In the genomic region with DNA sequence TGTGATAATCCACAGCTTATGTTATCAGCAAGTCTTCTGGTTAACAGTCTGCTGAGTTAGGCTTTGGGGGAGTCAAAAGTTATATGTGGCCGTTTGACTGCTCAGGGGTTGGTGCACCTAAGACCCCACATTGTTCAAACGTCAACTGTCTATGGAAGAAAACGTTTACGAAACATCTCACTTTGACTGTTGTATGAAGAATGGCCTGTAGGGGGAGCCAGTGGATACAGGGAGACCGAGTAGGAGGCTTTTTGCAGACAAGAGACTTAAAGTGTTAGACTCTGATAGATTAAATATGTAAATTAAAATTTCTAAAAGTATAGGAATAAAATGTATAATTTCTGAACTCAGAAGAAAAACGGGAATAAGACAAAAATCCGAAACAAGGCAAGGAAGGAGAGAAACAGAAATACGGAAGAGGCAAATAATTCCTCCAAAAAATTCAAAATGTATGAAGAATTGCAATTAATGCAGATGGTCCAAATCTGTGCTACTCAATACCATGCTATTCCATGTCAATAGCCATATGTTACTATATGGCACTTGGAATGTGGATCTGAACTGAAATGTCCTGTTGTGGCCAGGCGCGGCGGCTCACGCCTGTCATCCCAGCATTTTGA, we compare ENCODE assay signal across 8 cellular contexts. TPM values are rescaled to one million over a fixed set of nuclear protein-coding genes. Genes with fewer than 3 reads are reported as not detected.
DNase-seq lines count a peak whose midpoint lies in the region; ATAC-seq and TF ChIP-seq lines count a peak whose summit lies in the region.

No MANE protein-coding gene starts in this region.

- TF ChIP-seq POLR2A in gastroesophageal sphincter (IDR thresholded peaks at IDR 0.05) (no peak), ovary (IDR thresholded peaks at IDR 0.05) (no peak), upper lobe of left lung (IDR thresholded peaks at IDR 0.05) (no peak)

- DNase-seq in EL (peak; percentile 69), LNCaP clone FGC (ENCODE audit: low read depth) (no peak), SHP77 treated with DMSO at 0.1 percent for 48 hours (lab: John Stamatoyannopoulos, UW) (peak; percentile 43), ovary (peak in 4 of 5 donors; percentile 40 to 79 (median 64)), upper lobe of left lung (peak in 1 of 2 donors; percentile 65)
- peak; percentile 44 for DNase-seq in activated effector memory CD4-positive, alpha-beta T cell treated with Interleukin-2 at 50 U/mL for 16 hours

- H3K4me1 ChIP-seq in gastroesophageal sphincter (no peaks in the 10 kb centered on the region), ovary (ENCODE audit: insufficient read depth) (no peaks in the 10 kb centered on the region), upper lobe of left lung (peaks cover 0 to 4% (median 0%) of the 10 kb centered on the region in 4 donors)

- WGBS in gastroesophageal sphincter (ENCODE audit: low coverage in 1 of 2), 2 donors, result 6 to 40% methylated on average over 7 to 12 of the region's 12 CpGs
- 40 to 44% (median 41%) methylated on average over 12 of the region's 12 CpGs for WGBS in ovary, 3 donors
- 39 to 41% methylated on average over 12 of the region's 12 CpGs for WGBS in upper lobe of left lung, 2 donors

- TF ChIP-seq CTCF in LNCaP clone FGC (IDR thresholded peaks at IDR 0.05; ENCODE audit: control insufficient read depth, extremely low read depth, insufficient read depth), result peak; percentile 81
- TF ChIP-seq CTCF in gastroesophageal sphincter (IDR thresholded peaks at IDR 0.05), result peak; percentile 78 to 84 (median 79)
- TF ChIP-seq CTCF in ovary (IDR thresholded peaks at IDR 0.05), result peak; percentile 63 to 79 (median 78)
- peak; percentile 58 to 86 (median 76) for TF ChIP-seq CTCF in upper lobe of left lung (IDR thresholded peaks at IDR 0.05)

- peaks cover 32% of the 10 kb centered on the region for H3K27me3 ChIP-seq in gastroesophageal sphincter
- H3K27me3 ChIP-seq in ovary, result no peaks in the 10 kb centered on the region
- H3K27me3 ChIP-seq in upper lobe of left lung, result no peaks in the 10 kb centered on the region

- H3K9me3 ChIP-seq in gastroesophageal sphincter (no peaks in the 10 kb centered on the region), ovary (no peaks in the 10 kb centered on the region), upper lobe of left lung (no peaks in the 10 kb centered on the region)

- intact Hi-C loops in ovary (cut with DNase I), result loop anchor here (5.0 to 10.0 kb wide), 4 partner anchors 123 to 233 kb away; a partner anchor contains a TSS

- H3K4me3 ChIP-seq in LNCaP clone FGC (ENCODE audit: low read depth, low read length) (no peak overlapping the region), gastroesophageal sphincter (no peak overlapping the region), ovary (no peak overlapping the region), upper lobe of left lung (no peak overlapping the region)

- H3K36me3 ChIP-seq in gastroesophageal sphincter (no peaks in the 10 kb centered on the region), ovary (no peaks in the 10 kb centered on the region), upper lobe of left lung (no peaks in the 10 kb centered on the region)

- no peak for TF ChIP-seq EP300 in gastroesophageal sphincter (IDR thresholded peaks at IDR 0.05)
- no peak for TF ChIP-seq EP300 in ovary (IDR thresholded peaks at IDR 0.05)
- no peak for TF ChIP-seq EP300 in upper lobe of left lung (IDR thresholded peaks at IDR 0.05)

- no peak overlapping the region for H3K27ac ChIP-seq in gastroesophageal sphincter
- no peak overlapping the region for H3K27ac ChIP-seq in ovary
- no peak overlapping the region for H3K27ac ChIP-seq in upper lobe of left lung

- ATAC-seq in gastroesophageal sphincter (no peak), upper lobe of left lung (ENCODE audit: low FRiP score in 2 of 2) (peak; percentile 88 to 91), HG02884 (IDR thresholded peaks at IDR 0.05; ENCODE audit: unreplicated experiment) (no peak)

RNA-seq across cellular contexts. Expression of a gene that starts 37.8 kb away (rescaled TPM):
- total RNA-seq in gastroesophageal sphincter (1 to 10 TPM in 2 of 4 donors, under 1 TPM in 2; 0.16 to 2.4 (median 0.81) TPM), ovary (1 to 10 TPM in 6 of 7 donors, under 1 TPM in 1; 0.58 to 9.3 (median 3.7) TPM), upper lobe of left lung (1 to 10 TPM; 1.7 to 7.3 (median 2.8) TPM)
- polyA plus RNA-seq in ovary, result 1 to 10 TPM; 1.4 to 1.5 TPM

RNA-seq across cellular contexts. Expression of a gene that starts 41.2 kb away (rescaled TPM):
- total RNA-seq in gastroesophageal sphincter, result 1 to 10 TPM in 1 of 4 donors, not detected in 3; 2.2 TPM
- under 1 TPM in 1 of 7 donors, not detected in 6; 0.31 TPM for total RNA-seq in ovary
- polyA plus RNA-seq in ovary, result not detected
- total RNA-seq in upper lobe of left lung, result 1 to 10 TPM in 1 of 6 donors, under 1 TPM in 1, not detected in 4; 0.31 to 1.3 TPM

Comparison
In these comparisons a context has a peak if more than half of its experiments do, and no peak if none do; other contexts are left out.
1. ATAC-seq: peak in upper lobe of left lung (2 of 2); none in gastroesophageal sphincter (single experiment) and HG02884 (single experiment).
2. Peak in every context shown above with its lines, with median percentiles within 50 percentile points of each other: CTCF ChIP-seq.